1 cellular context compared by ENCODE assay signal in the genomic region with DNA sequence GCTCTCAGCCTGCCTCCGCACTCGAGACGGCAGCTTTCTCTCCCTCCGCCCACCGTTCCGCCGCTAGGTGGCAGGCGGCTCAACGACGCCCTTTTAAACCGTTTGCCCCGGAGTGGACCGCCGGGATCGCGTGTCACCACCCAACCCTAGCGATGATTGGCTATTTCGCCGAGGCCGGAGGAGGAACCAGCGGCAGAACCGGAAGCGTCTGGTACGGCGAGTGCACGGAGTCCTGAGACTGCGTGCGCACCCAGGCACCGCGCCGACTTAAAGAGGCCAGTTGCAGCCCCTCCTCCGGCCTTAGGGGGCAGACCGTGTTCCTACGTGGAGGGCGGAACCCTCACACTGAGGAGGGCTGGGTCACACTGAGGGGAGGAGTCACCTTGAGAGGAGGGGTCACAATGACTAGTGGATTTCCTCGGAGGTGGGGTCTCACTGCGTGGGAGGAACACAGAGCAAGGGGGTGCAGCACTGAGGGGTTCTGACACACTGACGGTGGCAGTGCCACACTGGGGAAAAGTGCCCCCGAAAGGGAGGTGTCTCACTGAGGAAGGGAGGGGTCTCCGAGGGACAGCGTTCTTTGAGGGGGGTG.
TF ChIP-seq lines count a peak whose summit lies in the region.

No MANE protein-coding gene starts in this region.

TF ChIP-seq in WTC11, 78 proteins besides CTCF, POLR2A, EP300 and RAD21 (continued from another document and continues in another):
- TF ChIP-seq, protein P1, sequence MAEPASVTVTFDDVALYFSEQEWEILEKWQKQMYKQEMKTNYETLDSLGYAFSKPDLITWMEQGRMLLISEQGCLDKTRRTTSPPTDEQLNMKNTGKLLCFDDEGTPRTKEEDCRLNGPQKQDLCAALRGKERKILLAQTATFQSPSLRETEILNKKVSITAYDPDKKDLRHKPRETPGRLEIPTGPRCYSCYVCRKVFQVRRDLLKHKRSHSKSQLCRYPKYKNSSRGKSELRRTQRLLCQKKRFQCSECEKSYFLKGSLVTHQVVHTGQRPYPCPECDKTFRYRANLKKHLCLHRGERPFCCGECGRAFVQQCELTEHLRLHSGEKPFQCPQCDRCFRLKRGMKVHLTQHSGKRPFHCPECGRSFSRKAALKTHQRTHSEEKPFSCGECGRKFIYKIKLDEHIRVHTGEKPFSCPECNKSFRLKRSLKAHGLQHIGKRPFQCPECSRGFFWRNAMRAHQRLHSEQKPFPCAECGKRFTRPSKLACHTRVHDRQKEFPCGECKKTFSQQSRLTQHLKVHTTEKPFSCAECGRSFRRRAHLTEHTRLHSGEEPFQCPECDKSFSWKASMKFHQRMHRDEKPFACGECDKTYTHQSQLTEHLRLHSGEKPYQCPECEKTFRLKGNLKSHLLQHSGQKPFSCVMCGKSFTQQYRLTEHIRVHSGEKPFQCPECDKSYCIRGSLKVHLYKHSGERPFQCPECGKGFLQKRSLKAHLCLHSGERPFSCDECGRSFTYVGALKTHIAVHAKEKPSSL (CRISPR knock-in tag; conservative IDR thresholded peaks at IDR 0.05): no peak
- TF ChIP-seq ZSCAN18 (CRISPR knock-in tag; IDR thresholded peaks at IDR 0.05) (no peak), PREB (CRISPR knock-in tag; IDR thresholded peaks at IDR 0.05; ENCODE audit: borderline replicate concordance) (no peak), EMX1 (CRISPR knock-in tag; IDR thresholded peaks at IDR 0.05) (no peak), ARID4B (CRISPR knock-in tag; IDR thresholded peaks at IDR 0.05; ENCODE audit: borderline replicate concordance) (no peak; the same call in 1 of the 2 replicates), TP53 (CRISPR knock-in tag; IDR thresholded peaks at IDR 0.05) (no peak), NR1H2 (CRISPR knock-in tag; IDR thresholded peaks at IDR 0.05) (no peak), SMAD4 (CRISPR knock-in tag; IDR thresholded peaks at IDR 0.05) (no peak), ATF6 (CRISPR knock-in tag; IDR thresholded peaks at IDR 0.05) (no peak), ZBTB43 (CRISPR knock-in tag; IDR thresholded peaks at IDR 0.05) (0 out of 2 replicates have a peak, but pooled peaks have one; percentile 34), ELF4 (CRISPR knock-in tag; IDR thresholded peaks at IDR 0.05; ENCODE audit: low read depth) (no peak), CREB1 (CRISPR knock-in tag; IDR thresholded peaks at IDR 0.05) (peak; percentile 61; the same call in 1 of the 2 replicates), ZBTB21 (CRISPR knock-in tag; IDR thresholded peaks at IDR 0.05; ENCODE audit: borderline replicate concordance) (no peak), TCF7 (CRISPR knock-in tag; IDR thresholded peaks at IDR 0.05; ENCODE audit: low read depth) (no peak), STAT6 (CRISPR knock-in tag; conservative IDR thresholded peaks at IDR 0.05; ENCODE audit: low read depth) (no peak), E2F4 (CRISPR knock-in tag; IDR thresholded peaks at IDR 0.05; ENCODE audit: borderline replicate concordance, low read depth) (no peak), ESRRA (CRISPR knock-in tag; IDR thresholded peaks at IDR 0.05; ENCODE audit: borderline replicate concordance) (no peak), RORB (CRISPR knock-in tag; IDR thresholded peaks at IDR 0.05) (no peak), GABPB1 (CRISPR knock-in tag; IDR thresholded peaks at IDR 0.05) (0 out of 2 replicates have a peak, but pooled peaks have one; percentile 33), JAZF1 (CRISPR knock-in tag; IDR thresholded peaks at IDR 0.05) (no peak), ZNF263 (CRISPR knock-in tag; IDR thresholded peaks at IDR 0.05; ENCODE audit: low read depth) (no peak), ZNF138 (CRISPR knock-in tag; conservative IDR thresholded peaks at IDR 0.05) (no peak), ZNF671 (CRISPR knock-in tag; IDR thresholded peaks at IDR 0.05) (no peak), AR (CRISPR knock-in tag; IDR thresholded peaks at IDR 0.05) (no peak), FOXK1 (CRISPR knock-in tag; IDR thresholded peaks at IDR 0.05) (peak; percentile 59; the same call in 1 of the 2 replicates), MYBL2 (CRISPR knock-in tag; IDR thresholded peaks at IDR 0.05) (peak; percentile 93), MXD4 (CRISPR knock-in tag; IDR thresholded peaks at IDR 0.05; ENCODE audit: borderline replicate concordance) (no peak), FOXJ3 (CRISPR knock-in tag; IDR thresholded peaks at IDR 0.05; ENCODE audit: borderline replicate concordance) (no peak), ZNF317 (CRISPR knock-in tag; IDR thresholded peaks at IDR 0.05; ENCODE audit: borderline replicate concordance, low read depth) (no peak), ZNF121 (CRISPR knock-in tag; IDR thresholded peaks at IDR 0.05) (no peak)
- TF ChIP-seq, protein P2, sequence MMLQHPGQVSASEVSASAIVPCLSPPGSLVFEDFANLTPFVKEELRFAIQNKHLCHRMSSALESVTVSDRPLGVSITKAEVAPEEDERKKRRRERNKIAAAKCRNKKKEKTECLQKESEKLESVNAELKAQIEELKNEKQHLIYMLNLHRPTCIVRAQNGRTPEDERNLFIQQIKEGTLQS (CRISPR knock-in tag; conservative IDR thresholded peaks at IDR 0.05): no peak
- TF ChIP-seq, protein P3, sequence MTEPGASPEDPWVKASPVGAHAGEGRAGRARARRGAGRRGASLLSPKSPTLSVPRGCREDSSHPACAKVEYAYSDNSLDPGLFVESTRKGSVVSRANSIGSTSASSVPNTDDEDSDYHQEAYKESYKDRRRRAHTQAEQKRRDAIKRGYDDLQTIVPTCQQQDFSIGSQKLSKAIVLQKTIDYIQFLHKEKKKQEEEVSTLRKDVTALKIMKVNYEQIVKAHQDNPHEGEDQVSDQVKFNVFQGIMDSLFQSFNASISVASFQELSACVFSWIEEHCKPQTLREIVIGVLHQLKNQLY (CRISPR knock-in tag; IDR thresholded peaks at IDR 0.05): no peak
